Comparison of ENCODE assay signal across 1 cellular context in genomic region chr18:9025104-9025838, GRCh38.
TF ChIP-seq lines count a peak whose summit lies in the region.

No MANE protein-coding gene starts in this region.

TF ChIP-seq in SK-N-SH treated with all-trans-retinoic acid at 6 μM for 48 hours, 23 proteins besides CTCF, POLR2A, EP300 and RAD21 (continued from another document):
- TF ChIP-seq POU6F1 (CRISPR knock-in tag; IDR thresholded peaks at IDR 0.05; ENCODE audit: borderline replicate concordance, low read depth) = no peak
- no peak for TF ChIP-seq CSDC2 (CRISPR knock-in tag; IDR thresholded peaks at IDR 0.05)
- TF ChIP-seq ZFP30 (CRISPR knock-in tag; IDR thresholded peaks at IDR 0.05) = no peak
- TF ChIP-seq RARB (CRISPR knock-in tag; IDR thresholded peaks at IDR 0.05) = no peak
